1 cellular context compared by ENCODE assay signal in the genomic region with DNA sequence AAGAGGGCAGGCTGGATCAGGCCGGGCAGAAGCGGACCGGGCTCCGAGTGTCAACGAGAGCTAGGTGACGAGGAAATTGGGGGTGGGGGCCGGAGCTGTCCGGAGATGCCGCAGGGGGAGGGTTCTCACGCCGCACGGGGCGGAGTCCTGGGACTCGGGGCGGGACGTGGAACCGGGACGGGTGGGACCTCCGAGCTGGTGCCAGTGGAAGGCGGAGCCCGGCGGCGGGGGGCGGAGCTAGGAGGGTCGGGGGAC.
TF ChIP-seq lines count a peak whose summit lies in the region.

No MANE protein-coding gene starts in this region.

TF ChIP-seq in IMR-90, 13 proteins besides CTCF, POLR2A, EP300 and RAD21:
- no peak for TF ChIP-seq SMC3 (IDR thresholded peaks at IDR 0.05; ENCODE audit: low read depth, low read length)
- no peak for TF ChIP-seq CEBPB (IDR thresholded peaks at IDR 0.05; ENCODE audit: low read depth, low read length)
- TF ChIP-seq MAFK (IDR thresholded peaks at IDR 0.05; ENCODE audit: low read depth, low read length): no peak
- no peak for TF ChIP-seq NFE2L2 (IDR thresholded peaks at IDR 0.05; ENCODE audit: low read depth, low read length)
- TF ChIP-seq FOS (IDR thresholded peaks at IDR 0.05; ENCODE audit: low read depth, low read length): no peak
- no peak for TF ChIP-seq RFX5 (IDR thresholded peaks at IDR 0.05; ENCODE audit: low read depth, low read length)
- TF ChIP-seq BHLHE40 (IDR thresholded peaks at IDR 0.05; ENCODE audit: low read depth, low read length): no peak
- TF ChIP-seq, protein P1, sequence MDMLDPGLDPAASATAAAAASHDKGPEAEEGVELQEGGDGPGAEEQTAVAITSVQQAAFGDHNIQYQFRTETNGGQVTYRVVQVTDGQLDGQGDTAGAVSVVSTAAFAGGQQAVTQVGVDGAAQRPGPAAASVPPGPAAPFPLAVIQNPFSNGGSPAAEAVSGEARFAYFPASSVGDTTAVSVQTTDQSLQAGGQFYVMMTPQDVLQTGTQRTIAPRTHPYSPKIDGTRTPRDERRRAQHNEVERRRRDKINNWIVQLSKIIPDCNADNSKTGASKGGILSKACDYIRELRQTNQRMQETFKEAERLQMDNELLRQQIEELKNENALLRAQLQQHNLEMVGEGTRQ (IDR thresholded peaks at IDR 0.05; ENCODE audit: low read depth, low read length): no peak
- TF ChIP-seq RCOR1 (IDR thresholded peaks at IDR 0.05; ENCODE audit: insufficient replicate concordance, low read length): no peak
- TF ChIP-seq MAZ (IDR thresholded peaks at IDR 0.05; ENCODE audit: borderline replicate concordance, low read depth, low read length): no peak
- TF ChIP-seq MXI1 (IDR thresholded peaks at IDR 0.05; ENCODE audit: borderline replicate concordance, low read depth, low read length): no peak; the same call in 1 of the 2 replicates
- TF ChIP-seq CHD1 (IDR thresholded peaks at IDR 0.05; ENCODE audit: low read depth, low read length): no peak
- TF ChIP-seq ELK1 (IDR thresholded peaks at IDR 0.05; ENCODE audit: borderline replicate concordance, low read depth, low read length): no peak
TF ChIP-seq in IMR-90: peak in this region for 0.
